ENCODE assay signal across 16 cellular contexts in genomic region chr13:33935969-33936368, GRCh38.
DNase-seq lines count a peak whose midpoint lies in the region; TF ChIP-seq lines count a peak whose summit lies in the region.
"Had no signal": no experiment of that assay in that cellular context is flagged by ENCODE, and none has a peak within 500 bp of the region (broad histone marks: within the 10 kb centered on the region; RNA-seq: fewer than 3 reads in every experiment).

No MANE protein-coding gene starts in this region.

- no peaks in the 10 kb centered on the region for H3K27me3 ChIP-seq in prostate gland (replicated peaks; ENCODE audit: insufficient read depth)

- H3K36me3 ChIP-seq in prostate gland: no peaks in the 10 kb centered on the region

- no peaks in the 10 kb centered on the region for H3K4me1 ChIP-seq in prostate gland (replicated peaks)
- H3K4me1 ChIP-seq: A549, Caco-2 had no signal

- DNase-seq in NCI-H748 (lab: John Stamatoyannopoulos, UW; ENCODE audit: unreplicated experiment) (peak; percentile 12), NCI-H748 treated with DMSO at 0.1 percent for 48 hours (lab: John Stamatoyannopoulos, UW) (no peak), NCI-H146 treated with DMSO at 0.1 percent for 48 hours (lab: John Stamatoyannopoulos, UW; ENCODE audit: unreplicated experiment) (peak; percentile 38), neural crest cell (ENCODE audit: low read depth, low spot score) (no peak), prostate gland (ENCODE audit: low spot score) (no peak), head of caudate nucleus (no peak), MV-4-11 (lab: John Stamatoyannopoulos, UW) (no peak)
- DNase-seq: AML-193; Caco-2; CD4-positive, alpha-beta T cell; DMS153; DMS79; GDM1 had no signal

- H3K27ac ChIP-seq in prostate gland: no peak overlapping the region
- H3K27ac ChIP-seq: 22Rv1, A549, C4-2B had no signal

- H3K36me3 Mint-ChIP-seq in neural crest cell (ENCODE audit: low read depth): peaks cover 2% of the 10 kb centered on the region

- peak overlapping the region; percentile 75 for H3K27ac Mint-ChIP-seq in neural crest cell (ENCODE audit: unreplicated experiment)
- H3K27ac Mint-ChIP-seq: CD4-positive, alpha-beta T cell had no signal

- no peaks in the 10 kb centered on the region for H3K27me3 Mint-ChIP-seq in neural crest cell (ENCODE audit: low read depth)
- H3K27me3 Mint-ChIP-seq: CD4-positive, alpha-beta T cell had no signal

- TF ChIP-seq CTCF in neural crest cell (conservative IDR thresholded peaks at IDR 0.05) (no peak), prostate gland (IDR thresholded peaks at IDR 0.05) (no peak)

- no peak overlapping the region for H3K4me3 Mint-ChIP-seq in neural crest cell
- H3K4me3 Mint-ChIP-seq: CD4-positive, alpha-beta T cell had no signal

- peaks cover 29% of the 10 kb centered on the region for H3K4me1 Mint-ChIP-seq in neural crest cell

- no peaks in the 10 kb centered on the region for H3K9me3 ChIP-seq in prostate gland
- H3K9me3 ChIP-seq: A549, Caco-2 had no signal

- WGBS in prostate gland: 91% methylated on average over 4 of the region's 4 CpGs

- TF ChIP-seq POLR2A in prostate gland (IDR thresholded peaks at IDR 0.05): no peak

- peaks cover 2% of the 10 kb centered on the region for H3K9me3 Mint-ChIP-seq in neural crest cell
- H3K9me3 Mint-ChIP-seq: CD4-positive, alpha-beta T cell had no signal

- intact Hi-C loops in prostate gland (cut with DNase I) (no loop called here), head of caudate nucleus (cut with DNase I) (no loop called here)

- no peak overlapping the region for H3K4me3 ChIP-seq in prostate gland
- H3K4me3 ChIP-seq: A549 had no signal

Comparison
In these comparisons a context has a peak if more than half of its experiments do, and no peak if none do; other contexts are left out.
1. DNase-seq: peak in NCI-H748 (single experiment) and NCI-H146 treated with DMSO at 0.1 percent for 48 hours (single experiment); none in NCI-H748 treated with DMSO at 0.1 percent for 48 hours (single experiment), neural crest cell (single experiment), prostate gland (single experiment), head of caudate nucleus (0 of 42) and MV-4-11 (single experiment).